ENCODE assay signal across 19 cellular contexts in the genomic region with DNA sequence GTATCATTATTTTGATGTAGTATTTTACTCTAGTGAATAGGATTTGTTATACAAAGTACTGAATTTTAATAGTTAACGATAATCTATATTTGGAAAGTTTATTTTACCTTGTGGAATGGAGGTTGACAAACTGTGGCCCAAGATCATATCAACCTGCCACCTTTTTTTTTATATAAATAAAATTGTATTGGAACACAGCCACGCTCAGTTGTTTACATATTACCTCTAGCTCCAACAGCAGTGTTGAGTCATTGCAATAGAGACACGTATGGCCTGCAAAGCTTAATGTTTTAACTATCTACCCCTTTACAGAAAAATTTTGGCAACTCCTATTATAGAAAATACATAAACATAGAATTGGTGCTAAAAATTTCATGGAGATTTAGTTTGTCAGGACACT.
DNase-seq lines count a peak whose midpoint lies in the region; ATAC-seq, FAIRE-seq and TF ChIP-seq lines count a peak whose summit lies in the region.
"Had no signal": no experiment of that assay in that cellular context is flagged by ENCODE, and none has a peak within 500 bp of the region (broad histone marks: within the 10 kb centered on the region; RNA-seq: fewer than 3 reads in every experiment).

No MANE protein-coding gene starts in this region.

- ATAC-seq in A549 = peak in 1 of 2 experiments; percentile 51; a peak in 1 of 6 replicates
- ATAC-seq in left lobe of liver = peak; percentile 78
- no peak for ATAC-seq in activated CD8-positive, alpha-beta T cell treated with anti-CD3 and anti-CD28 coated beads for 36 hours
- ATAC-seq: GM12878, HCT116, K562 had no signal

- peak overlapping the region; percentile 60 for H3K4me2 ChIP-seq in A549

- TF ChIP-seq EP300 in A549 (IDR thresholded peaks at IDR 0.05) = no peak

- no peaks in the 10 kb centered on the region for H3K9me3 ChIP-seq in A549
- H3K9me3 ChIP-seq: Peyer's patch had no signal

- H3K36me3 Mint-ChIP-seq in activated CD8-positive, alpha-beta T cell treated with anti-CD3 and anti-CD28 coated beads for 36 hours (ENCODE audit: low read depth) = no peaks in the 10 kb centered on the region
- H3K36me3 Mint-ChIP-seq: CD8-positive, alpha-beta memory T cell had no signal

- POLR2A ChIA-PET in A549 (lab: Yijun Ruan, JAX) = no interaction called here
- POLR2A ChIA-PET in activated CD8-positive, alpha-beta T cell treated with anti-CD3 and anti-CD28 coated beads for 36 hours (lab: Charles Lee) = no interaction called here

- intact Hi-C loops in activated CD8-positive, alpha-beta T cell treated with anti-CD3 and anti-CD28 coated beads for 36 hours (cut with micrococcal nuclease) = no loop called here

- H3K9me3 Mint-ChIP-seq in activated CD8-positive, alpha-beta T cell treated with anti-CD3 and anti-CD28 coated beads for 36 hours = no peaks in the 10 kb centered on the region

- no peak overlapping the region for H3K4me3 ChIP-seq in A549
- no peak overlapping the region for H3K4me3 ChIP-seq in choroid plexus epithelial cell (ENCODE audit: low read depth, low read length)
- H3K4me3 ChIP-seq: GM12878, K562, Peyer's patch had no signal

- no peak for TF ChIP-seq POLR2A in A549 (IDR thresholded peaks at IDR 0.05; ENCODE audit: low read length)

- TF ChIP-seq RAD21 in A549 (conservative IDR thresholded peaks at IDR 0.05 in 1 of 2, IDR thresholded peaks at IDR 0.05 in 1 of 2) = no peak

- FAIRE-seq in A549 (lab: Jason Lieb, UNC) (no peak), G401.6 (lab: Jason Lieb, UNC) (peak; percentile 17)
- FAIRE-seq: GM12878, GM18507, K562 had no signal

- H3K4me1 Mint-ChIP-seq in activated CD8-positive, alpha-beta T cell treated with anti-CD3 and anti-CD28 coated beads for 36 hours (ENCODE audit: low read depth) = no peaks in the 10 kb centered on the region
- H3K4me1 Mint-ChIP-seq: B cell; CD8-positive, alpha-beta memory T cell had no signal

- 29% methylated on average over 3 of the region's 3 CpGs for WGBS in A549 (ENCODE audit: missing lambda C conversion rate)

- TF ChIP-seq CTCF in A549 (IDR thresholded peaks at IDR 0.05) (no peak), choroid plexus epithelial cell (conservative IDR thresholded peaks at IDR 0.05; ENCODE audit: low read depth, low read length) (no peak)
- no peak for TF ChIP-seq CTCF in activated CD8-positive, alpha-beta T cell treated with anti-CD3 and anti-CD28 coated beads for 36 hours (IDR thresholded peaks at IDR 0.05)

- peaks cover 24% of the 10 kb centered on the region for H3K4me1 ChIP-seq in A549
- H3K4me1 ChIP-seq: Peyer's patch had no signal

- H3K27ac Mint-ChIP-seq in activated CD8-positive, alpha-beta T cell treated with anti-CD3 and anti-CD28 coated beads for 36 hours = no peak overlapping the region
- H3K27ac Mint-ChIP-seq: B cell; CD8-positive, alpha-beta memory T cell had no signal

- DNase-seq in A549 (ENCODE audit: low read depth in 1 of 2, low spot score in 1 of 2) (no peak), choroid plexus epithelial cell (ENCODE audit: low read depth) (peak; percentile 33), left lobe of liver (ENCODE audit: low spot score) (no peak), NOMO-1 (lab: John Stamatoyannopoulos, UW; ENCODE audit: unreplicated experiment in 2 of 2) (no peak), GM19238 (ENCODE audit: insufficient read length, low spot score) (no peak)
- DNase-seq in activated CD8-positive, alpha-beta T cell treated with anti-CD3 and anti-CD28 coated beads for 36 hours = no peak
- DNase-seq: CD8-positive, alpha-beta memory T cell; NCI-H1105 treated with DMSO at 0.1 percent for 48 hours; NCI-H187; NCI-H748 treated with DMSO at 0.1 percent for 48 hours; Peyer's patch; Right ventricle myocardium superior had no signal

- 0 out of 6 replicates have a peak overlapping the region, but pooled peaks of 1 of the 2 experiments have one; percentile 40 for H3K27ac ChIP-seq in A549
- H3K27ac ChIP-seq: HL-60, Peyer's patch had no signal

- no peak overlapping the region for H3K4me3 Mint-ChIP-seq in activated CD8-positive, alpha-beta T cell treated with anti-CD3 and anti-CD28 coated beads for 36 hours
- H3K4me3 Mint-ChIP-seq: B cell; CD8-positive, alpha-beta memory T cell had no signal

- H3K27me3 Mint-ChIP-seq in activated CD8-positive, alpha-beta T cell treated with anti-CD3 and anti-CD28 coated beads for 36 hours = no peaks in the 10 kb centered on the region
- H3K27me3 Mint-ChIP-seq: B cell; CD8-positive, alpha-beta memory T cell had no signal

- CTCF ChIA-PET in A549 (lab: Yijun Ruan, JAX) = interaction anchor here (1.2 kb wide), 1 partner anchor 24 kb away, joined by 4 read pairs; no protein-coding TSS in a partner anchor
- CTCF ChIA-PET in activated CD8-positive, alpha-beta T cell treated with anti-CD3 and anti-CD28 coated beads for 36 hours (lab: Charles Lee) = no interaction called here

TF ChIP-seq in A549, 52 proteins besides CTCF, POLR2A, EP300 and RAD21:
- TF ChIP-seq MYC (IDR thresholded peaks at IDR 0.05; ENCODE audit: borderline replicate concordance, low read length) (no peak), MAFK (IDR thresholded peaks at IDR 0.05; ENCODE audit: partially characterized antibody) (no peak), CBX2 (IDR thresholded peaks at IDR 0.05; ENCODE audit: borderline replicate concordance, low read depth) (no peak)
